Comparison of ENCODE assay signal across 1 cellular context in the genomic region with DNA sequence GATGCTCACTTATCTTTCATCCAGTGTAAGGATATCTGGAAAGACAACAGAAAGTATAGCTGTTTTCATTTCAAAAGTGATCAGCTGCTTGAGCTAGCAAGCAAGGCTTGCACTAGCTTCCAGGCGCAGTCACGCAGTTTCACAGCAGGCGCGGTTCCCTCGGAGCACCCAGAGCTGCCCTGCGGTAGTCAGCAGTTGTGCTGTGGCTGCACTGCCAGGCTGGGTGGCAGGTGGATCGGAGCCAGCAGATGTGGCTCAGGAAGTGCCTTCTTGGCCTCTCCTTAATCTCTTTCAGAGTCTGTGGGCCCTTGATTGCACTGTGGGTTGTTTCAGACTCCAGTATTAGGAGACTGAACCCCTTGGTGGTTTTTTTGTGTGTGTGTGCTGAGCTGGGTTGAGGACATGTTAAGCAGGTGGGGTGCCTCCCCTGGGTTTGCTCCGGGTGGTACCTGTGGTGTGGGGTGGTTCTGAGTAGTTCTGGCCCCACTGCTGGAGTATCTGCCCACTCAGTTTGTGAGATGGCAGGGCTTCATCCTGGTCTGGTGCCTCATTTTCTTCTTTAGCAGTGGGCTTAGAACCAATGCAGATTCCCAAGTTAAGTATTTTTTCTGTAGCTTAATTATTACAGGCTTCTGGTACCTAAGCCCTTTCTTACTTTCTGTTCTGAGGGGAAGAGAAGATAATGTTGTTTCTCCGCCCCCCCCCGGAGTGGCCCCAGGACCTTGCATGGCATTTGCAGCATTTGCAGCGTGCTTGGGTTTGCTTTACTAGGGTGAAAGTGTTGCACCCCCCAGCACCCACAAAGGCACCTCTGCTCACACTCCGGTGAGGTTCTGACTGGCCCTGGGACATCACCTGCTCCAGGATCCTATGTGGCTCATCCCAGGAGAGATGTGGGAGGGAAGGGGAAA.
TF ChIP-seq lines count a peak whose summit lies in the region.

No MANE protein-coding gene starts in this region.

TF ChIP-seq in GM23338, 12 proteins besides CTCF, POLR2A, EP300 and RAD21 (continued from another document):
- TF ChIP-seq, protein P1, sequence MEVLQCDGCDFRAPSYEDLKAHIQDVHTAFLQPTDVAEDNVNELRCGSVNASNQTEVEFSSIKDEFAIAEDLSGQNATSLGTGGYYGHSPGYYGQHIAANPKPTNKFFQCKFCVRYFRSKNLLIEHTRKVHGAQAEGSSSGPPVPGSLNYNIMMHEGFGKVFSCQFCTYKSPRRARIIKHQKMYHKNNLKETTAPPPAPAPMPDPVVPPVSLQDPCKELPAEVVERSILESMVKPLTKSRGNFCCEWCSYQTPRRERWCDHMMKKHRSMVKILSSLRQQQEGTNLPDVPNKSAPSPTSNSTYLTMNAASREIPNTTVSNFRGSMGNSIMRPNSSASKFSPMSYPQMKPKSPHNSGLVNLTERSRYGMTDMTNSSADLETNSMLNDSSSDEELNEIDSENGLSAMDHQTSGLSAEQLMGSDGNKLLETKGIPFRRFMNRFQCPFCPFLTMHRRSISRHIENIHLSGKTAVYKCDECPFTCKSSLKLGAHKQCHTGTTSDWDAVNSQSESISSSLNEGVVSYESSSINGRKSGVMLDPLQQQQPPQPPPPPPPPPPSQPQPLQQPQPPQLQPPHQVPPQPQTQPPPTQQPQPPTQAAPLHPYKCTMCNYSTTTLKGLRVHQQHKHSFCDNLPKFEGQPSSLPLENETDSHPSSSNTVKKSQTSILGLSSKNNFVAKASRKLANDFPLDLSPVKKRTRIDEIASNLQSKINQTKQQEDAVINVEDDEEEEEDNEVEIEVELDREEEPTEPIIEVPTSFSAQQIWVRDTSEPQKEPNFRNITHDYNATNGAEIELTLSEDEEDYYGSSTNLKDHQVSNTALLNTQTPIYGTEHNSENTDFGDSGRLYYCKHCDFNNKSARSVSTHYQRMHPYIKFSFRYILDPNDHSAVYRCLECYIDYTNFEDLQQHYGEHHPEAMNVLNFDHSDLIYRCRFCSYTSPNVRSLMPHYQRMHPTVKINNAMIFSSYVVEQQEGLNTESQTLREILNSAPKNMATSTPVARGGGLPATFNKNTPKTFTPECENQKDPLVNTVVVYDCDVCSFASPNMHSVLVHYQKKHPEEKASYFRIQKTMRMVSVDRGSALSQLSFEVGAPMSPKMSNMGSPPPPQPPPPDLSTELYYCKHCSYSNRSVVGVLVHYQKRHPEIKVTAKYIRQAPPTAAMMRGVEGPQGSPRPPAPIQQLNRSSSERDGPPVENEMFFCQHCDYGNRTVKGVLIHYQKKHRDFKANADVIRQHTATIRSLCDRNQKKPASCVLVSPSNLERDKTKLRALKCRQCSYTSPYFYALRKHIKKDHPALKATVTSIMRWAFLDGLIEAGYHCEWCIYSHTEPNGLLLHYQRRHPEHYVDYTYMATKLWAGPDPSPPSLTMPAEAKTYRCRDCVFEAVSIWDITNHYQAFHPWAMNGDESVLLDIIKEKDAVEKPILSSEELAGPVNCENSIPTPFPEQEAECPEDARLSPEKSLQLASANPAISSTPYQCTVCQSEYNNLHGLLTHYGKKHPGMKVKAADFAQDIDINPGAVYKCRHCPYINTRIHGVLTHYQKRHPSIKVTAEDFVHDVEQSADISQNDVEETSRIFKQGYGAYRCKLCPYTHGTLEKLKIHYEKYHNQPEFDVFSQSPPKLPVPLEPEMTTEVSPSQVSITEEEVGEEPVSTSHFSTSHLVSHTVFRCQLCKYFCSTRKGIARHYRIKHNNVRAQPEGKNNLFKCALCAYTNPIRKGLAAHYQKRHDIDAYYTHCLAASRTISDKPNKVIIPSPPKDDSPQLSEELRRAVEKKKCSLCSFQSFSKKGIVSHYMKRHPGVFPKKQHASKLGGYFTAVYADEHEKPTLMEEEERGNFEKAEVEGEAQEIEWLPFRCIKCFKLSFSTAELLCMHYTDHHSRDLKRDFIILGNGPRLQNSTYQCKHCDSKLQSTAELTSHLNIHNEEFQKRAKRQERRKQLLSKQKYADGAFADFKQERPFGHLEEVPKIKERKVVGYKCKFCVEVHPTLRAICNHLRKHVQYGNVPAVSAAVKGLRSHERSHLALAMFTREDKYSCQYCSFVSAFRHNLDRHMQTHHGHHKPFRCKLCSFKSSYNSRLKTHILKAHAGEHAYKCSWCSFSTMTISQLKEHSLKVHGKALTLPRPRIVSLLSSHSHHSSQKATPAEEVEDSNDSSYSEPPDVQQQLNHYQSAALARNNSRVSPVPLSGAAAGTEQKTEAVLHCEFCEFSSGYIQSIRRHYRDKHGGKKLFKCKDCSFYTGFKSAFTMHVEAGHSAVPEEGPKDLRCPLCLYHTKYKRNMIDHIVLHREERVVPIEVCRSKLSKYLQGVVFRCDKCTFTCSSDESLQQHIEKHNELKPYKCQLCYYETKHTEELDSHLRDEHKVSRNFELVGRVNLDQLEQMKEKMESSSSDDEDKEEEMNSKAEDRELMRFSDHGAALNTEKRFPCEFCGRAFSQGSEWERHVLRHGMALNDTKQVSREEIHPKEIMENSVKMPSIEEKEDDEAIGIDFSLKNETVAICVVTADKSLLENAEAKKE (CRISPR knock-in tag; IDR thresholded peaks at IDR 0.05) = no peak
- TF ChIP-seq ZNF331 (CRISPR knock-in tag; IDR thresholded peaks at IDR 0.05; ENCODE audit: low read depth) (no peak), STAT1 (IDR thresholded peaks at IDR 0.05; ENCODE audit: unreplicated experiment) (no peak), JUNB (IDR thresholded peaks at IDR 0.05; ENCODE audit: unreplicated experiment) (no peak), POLR2AphosphoS5 (IDR thresholded peaks at IDR 0.05; ENCODE audit: low read depth) (no peak)
